27 cellular contexts compared by ENCODE assay signal in the genomic region with DNA sequence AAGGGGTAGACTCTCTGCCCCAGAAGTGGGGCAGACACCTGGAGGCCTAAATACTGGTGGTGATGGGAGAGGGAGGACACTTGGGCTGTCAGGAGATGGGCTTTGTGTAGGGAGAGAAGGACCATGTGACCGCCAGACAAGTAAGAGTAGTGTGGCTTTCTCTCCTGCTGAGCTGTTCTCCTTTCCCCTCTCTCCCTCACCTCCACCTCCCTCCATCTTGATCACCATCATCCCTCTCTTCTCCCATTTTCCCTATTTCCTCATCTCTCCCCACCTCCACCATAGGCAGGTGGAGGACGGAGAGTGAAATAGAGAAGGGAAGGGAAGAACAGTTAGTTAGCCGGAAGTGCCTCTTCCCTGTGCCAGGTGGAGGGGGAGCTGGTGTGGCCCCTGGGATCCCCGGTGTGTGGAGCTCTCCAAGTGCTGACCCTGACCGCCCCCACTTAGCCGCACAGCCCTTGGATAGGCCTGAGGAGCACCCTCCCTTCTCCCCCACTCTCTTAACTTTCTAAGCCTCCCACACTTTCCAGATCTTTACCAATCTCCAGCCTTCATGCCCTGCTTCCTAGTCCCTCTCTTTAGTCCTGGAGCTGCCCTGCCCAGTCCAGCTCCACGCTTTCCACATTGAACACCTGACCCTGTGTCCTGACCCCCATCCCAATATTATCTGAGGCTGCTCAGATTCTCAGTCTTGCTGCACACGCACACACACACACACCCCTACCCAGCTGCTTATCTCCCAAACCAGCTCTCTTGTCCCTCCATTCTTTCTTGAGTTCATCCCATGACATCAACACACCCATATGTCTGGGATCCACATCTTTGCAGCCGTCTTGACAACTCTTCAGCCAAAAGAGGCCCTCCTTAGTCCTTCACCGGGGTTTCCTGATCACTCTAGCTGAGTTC. TPM values are rescaled to one million over a fixed set of nuclear protein-coding genes. Genes with fewer than 3 reads are reported as not detected.
DNase-seq lines count a peak whose midpoint lies in the region; ATAC-seq and TF ChIP-seq lines count a peak whose summit lies in the region.
"Had no signal": no experiment of that assay in that cellular context is flagged by ENCODE, and none has a peak within 500 bp of the region (broad histone marks: within the 10 kb centered on the region; RNA-seq: fewer than 3 reads in every experiment).

No MANE protein-coding gene starts in this region.

- no peak for TF ChIP-seq POLR2A in IMR-90 (IDR thresholded peaks at IDR 0.05; ENCODE audit: low read depth, low read length)

- no peak overlapping the region for H4K8ac ChIP-seq in IMR-90 (ENCODE audit: low read depth in 2 of 2, low read length in 2 of 2)

- no peaks in the 10 kb centered on the region for H3K9me1 ChIP-seq in IMR-90 (ENCODE audit: insufficient read depth, low read length)

- no peaks in the 10 kb centered on the region; the same call in 1 of the 2 replicates for H4K20me1 ChIP-seq in IMR-90 (ENCODE audit: insufficient read depth, low read length)

- H3K4me1 Mint-ChIP-seq in brain, result peaks cover 96% of the 10 kb centered on the region
- H3K4me1 Mint-ChIP-seq in nephron, result peaks cover 23% of the 10 kb centered on the region
- H3K4me1 Mint-ChIP-seq in stimulated activated effector memory CD8-positive, alpha-beta T cell treated with anti-CD3 and anti-CD28 coated beads, Interleukin-12 subunit alpha, Interleukin-12 subunit beta, amount 100 ng/mL, for 72 hours, result peaks cover 21% of the 10 kb centered on the region

- dilution Hi-C loops in IMR-90 (cut with HindIII; ENCODE audit: low sequenced_read_pairs, unreplicated experiment), result no loop called here

- no peak overlapping the region for H3K18ac ChIP-seq in IMR-90 (ENCODE audit: low read depth, low read length)

- H3K27me3 Mint-ChIP-seq in brain, result peaks cover 7% of the 10 kb centered on the region
- H3K27me3 Mint-ChIP-seq in nephron (ENCODE audit: low read depth), result peaks cover 68% of the 10 kb centered on the region

- H3K27ac ChIP-seq in IMR-90 (ENCODE audit: insufficient read depth, low read length), result no peak overlapping the region
- H3K27ac ChIP-seq: left lung, RWPE1, sigmoid colon, thoracic aorta had no signal

- TF ChIP-seq RAD21 in IMR-90 (IDR thresholded peaks at IDR 0.05; ENCODE audit: low read length), result no peak

- no peak overlapping the region for H2AK9ac ChIP-seq in IMR-90 (replicated peaks; ENCODE audit: low read depth, low read length, poor library complexity)

- H3K9ac ChIP-seq in IMR-90 (ENCODE audit: low read depth, low read length), result no peak overlapping the region

- no peak overlapping the region for H3K56ac ChIP-seq in IMR-90 (ENCODE audit: extremely low read depth, insufficient read depth, low read length)

- in situ Hi-C loops in IMR-90 (cut with MboI; ENCODE audit: low sequenced_read_pairs), result no loop called here

- H3K9me3 Mint-ChIP-seq in brain (peaks cover 0 to 8% (median 2%) of the 10 kb centered on the region in 5 experiments), nephron (no peaks in the 10 kb centered on the region)
- H3K9me3 Mint-ChIP-seq in stimulated activated effector memory CD8-positive, alpha-beta T cell treated with anti-CD3 and anti-CD28 coated beads, Interleukin-12 subunit alpha, Interleukin-12 subunit beta, amount 100 ng/mL, for 72 hours, result no peaks in the 10 kb centered on the region
- H3K9me3 Mint-ChIP-seq: activated CD4-positive, alpha-beta T cell treated with anti-CD3 and anti-CD28 coated beads, Interleukin-2, amount 10 ng/mL, durations not matched to agents 24 days and 14 days; activated naive CD4-positive, alpha-beta T cell treated with anti-CD3 and anti-CD28 coated beads, Interleukin-2, amount 10 ng/mL, durations not matched to agents 7 days and 5 days; activated T-cell treated with anti-CD3 and anti-CD28 coated beads, Interleukin-2, amount 50 U/mL, for 72 hours had no signal

- peaks cover 10% of the 10 kb centered on the region for H3K36me3 Mint-ChIP-seq in brain
- no peaks in the 10 kb centered on the region for H3K36me3 Mint-ChIP-seq in nephron (ENCODE audit: low read depth)
- peaks cover 6% of the 10 kb centered on the region for H3K36me3 Mint-ChIP-seq in stimulated activated effector memory CD8-positive, alpha-beta T cell treated with anti-CD3 and anti-CD28 coated beads, Interleukin-12 subunit alpha, Interleukin-12 subunit beta, amount 100 ng/mL, for 72 hours
- H3K36me3 Mint-ChIP-seq: activated naive CD4-positive, alpha-beta T cell treated with anti-CD3 and anti-CD28 coated beads, Interleukin-2, amount 10 ng/mL, durations not matched to agents 7 days and 5 days; immature natural killer cell had no signal

- H3K4me3 Mint-ChIP-seq in brain (peak overlapping the region; percentile 83 to 92 (median 86)), nephron (peak overlapping the region in 2 of 3 experiments; percentile 6 to 19)
- H3K4me3 Mint-ChIP-seq in stimulated activated effector memory CD8-positive, alpha-beta T cell treated with anti-CD3 and anti-CD28 coated beads, Interleukin-12 subunit alpha, Interleukin-12 subunit beta, amount 100 ng/mL, for 72 hours, result no peak overlapping the region
- H3K4me3 Mint-ChIP-seq: activated CD4-positive, alpha-beta T cell treated with anti-CD3 and anti-CD28 coated beads, Interleukin-2, amount 10 ng/mL, durations not matched to agents 24 days and 14 days; activated naive CD4-positive, alpha-beta T cell treated with anti-CD3 and anti-CD28 coated beads, Interleukin-2, amount 10 ng/mL, durations not matched to agents 7 days and 5 days; activated T-cell treated with anti-CD3 and anti-CD28 coated beads, Interleukin-2, amount 50 U/mL, for 72 hours; immature natural killer cell; naive thymus-derived CD4-positive, alpha-beta T cell had no signal

- CTCF ChIA-PET in IMR-90 (lab: Yijun Ruan, JAX), result no interaction called here

- no peak overlapping the region for H3K23ac ChIP-seq in IMR-90 (ENCODE audit: low read depth, low read length)

- H3K79me1 ChIP-seq in IMR-90 (ENCODE audit: low read depth in 1 of 2, low read length in 2 of 2), result no peaks in the 10 kb centered on the region

- peak overlapping the region; percentile 82 to 99 (median 90) for H3K27ac Mint-ChIP-seq in brain
- H3K27ac Mint-ChIP-seq in nephron, result no peak overlapping the region
- no peak overlapping the region for H3K27ac Mint-ChIP-seq in stimulated activated effector memory CD8-positive, alpha-beta T cell treated with anti-CD3 and anti-CD28 coated beads, Interleukin-12 subunit alpha, Interleukin-12 subunit beta, amount 100 ng/mL, for 72 hours
- H3K27ac Mint-ChIP-seq: activated CD4-positive, alpha-beta T cell treated with anti-CD3 and anti-CD28 coated beads, Interleukin-2, amount 10 ng/mL, durations not matched to agents 24 days and 14 days; activated naive CD4-positive, alpha-beta T cell treated with anti-CD3 and anti-CD28 coated beads, Interleukin-2, amount 10 ng/mL, durations not matched to agents 7 days and 5 days; activated T-cell treated with anti-CD3 and anti-CD28 coated beads, Interleukin-2, amount 50 U/mL, for 72 hours; CD14-positive monocyte; immature natural killer cell; naive thymus-derived CD4-positive, alpha-beta T cell had no signal

- BruUV-seq in IMR-90 (replicated peaks; lab: Mats Ljungman, UMichigan), result no TSS peak

- H3K36me3 ChIP-seq in IMR-90 (ENCODE audit: control insufficient read depth, insufficient read depth, low read length), result no peaks in the 10 kb centered on the region
- H3K36me3 ChIP-seq: left lung, MG63, sigmoid colon, thoracic aorta had no signal

- DNase-seq in COLO668 (lab: John Stamatoyannopoulos, UW; ENCODE audit: unreplicated experiment) (peak; percentile 53), IMR-90 (no peak), GOT3 (lab: John Stamatoyannopoulos, UW) (no peak), NCI-H524 treated with DMSO at 0.1 percent for 48 hours (lab: John Stamatoyannopoulos, UW) (no peak)
- no peak for DNase-seq in stimulated activated effector memory CD8-positive, alpha-beta T cell treated with anti-CD3 and anti-CD28 coated beads, Interleukin-12 subunit alpha, Interleukin-12 subunit beta, amount 100 ng/mL, for 72 hours (ENCODE audit: low spot score in 2 of 2)
- DNase-seq: activated CD4-positive, alpha-beta T cell treated with anti-CD3 and anti-CD28 coated beads, Interleukin-2, amount 10 ng/mL, durations not matched to agents 24 days and 14 days; activated naive CD4-positive, alpha-beta T cell treated with anti-CD3 and anti-CD28 coated beads, Interleukin-2, amount 10 ng/mL, durations not matched to agents 7 days and 5 days; activated T-cell treated with anti-CD3 and anti-CD28 coated beads, Interleukin-2, amount 50 U/mL, for 72 hours; EL; foreskin fibroblast; immature natural killer cell; KBM-7; left lung; MG63; naive thymus-derived CD4-positive, alpha-beta T cell; NCI-H510A; sigmoid colon had no signal

- H2BK20ac ChIP-seq in IMR-90 (ENCODE audit: low read depth, low read length), result no peak overlapping the region

- POLR2A ChIA-PET in IMR-90 (lab: Charles Lee; ENCODE audit: unreplicated experiment), result no interaction called here

- intact Hi-C loops in IMR-90 (cut with micrococcal nuclease), result no loop called here

- no peak overlapping the region for H2AK5ac ChIP-seq in IMR-90 (ENCODE audit: low read depth, low read length)

- H3K9me3 ChIP-seq in IMR-90 (ENCODE audit: control insufficient read depth, insufficient read depth, low read length), result no peaks in the 10 kb centered on the region
- H3K9me3 ChIP-seq: left lung, MG63, sigmoid colon, thoracic aorta had no signal

- H3K4ac ChIP-seq in IMR-90 (ENCODE audit: low read depth, low read length), result no peak overlapping the region

- TF ChIP-seq CTCF in IMR-90 (conservative IDR thresholded peaks at IDR 0.05; ENCODE audit: low read depth, low read length), result no peak
- no peak for TF ChIP-seq CTCF in brain (conservative IDR thresholded peaks at IDR 0.05)
- TF ChIP-seq CTCF in nephron (IDR thresholded peaks at IDR 0.05; ENCODE audit: unreplicated experiment in 3 of 3), result no peak

- H3K27me3 ChIP-seq in IMR-90 (ENCODE audit: control insufficient read depth, insufficient read depth, low read length), result peaks cover 85% of the 10 kb centered on the region

- H4K5ac ChIP-seq in IMR-90 (ENCODE audit: low read depth, low read length), result no peak overlapping the region

- no peak overlapping the region for H4K91ac ChIP-seq in IMR-90 (ENCODE audit: insufficient read depth, low read depth, low read length)

- no peaks in the 10 kb centered on the region for H3K4me1 ChIP-seq in IMR-90 (ENCODE audit: control insufficient read depth, insufficient read depth, low read length)
- H3K4me1 ChIP-seq: left lung had no signal

- H2AFZ ChIP-seq in IMR-90 (replicated peaks; ENCODE audit: low read length, poor library complexity), result peak overlapping the region; percentile 43

- no peak overlapping the region for H2BK120ac ChIP-seq in IMR-90 (ENCODE audit: low read depth, low read length)

- H2BK15ac ChIP-seq in IMR-90 (ENCODE audit: low read depth, low read length), result no peak overlapping the region

- H2BK5ac ChIP-seq in IMR-90 (ENCODE audit: low read depth, low read length, poor library complexity, severe bottlenecking), result no peak overlapping the region

- ATAC-seq in IMR-90 (ENCODE audit: low read depth), result no peak
- no peak for ATAC-seq in stimulated activated effector memory CD8-positive, alpha-beta T cell treated with anti-CD3 and anti-CD28 coated beads, Interleukin-12 subunit alpha, Interleukin-12 subunit beta, amount 100 ng/mL, for 72 hours
- ATAC-seq: activated T-cell treated with anti-CD3 and anti-CD28 coated beads, Interleukin-2, amount 50 U/mL, for 72 hours; left lung; naive thymus-derived CD4-positive, alpha-beta T cell; stimulated activated naive CD8-positive, alpha-beta T cell treated with anti-CD3 and anti-CD28 coated beads, Interleukin-15, Interleukin-2, amounts not matched to agents 100 U/mL and 50 U/mL, for 24 hours had no signal

- no peak overlapping the region for H3K4me2 ChIP-seq in IMR-90 (ENCODE audit: low read depth, low read length)

- H3K4me3 ChIP-seq in IMR-90 (ENCODE audit: insufficient read depth, low read depth, low read length), result no peak overlapping the region
- H3K4me3 ChIP-seq: left lung, MG63, sigmoid colon, thoracic aorta had no signal

- 41% methylated on average over 4 of the region's 10 CpGs; no CpG with 5 or more reads in 1 of the 2 experiments for WGBS in IMR-90 (ENCODE audit: extremely low coverage in 2 of 2, insufficient read length in 1 of 2), 2 experiments

- no peak overlapping the region for H3K14ac ChIP-seq in IMR-90 (replicated peaks; ENCODE audit: low read depth, low read length)

RNA-seq across cellular contexts. Expression of gene CELF3, which starts 1.5 kb away (rescaled TPM):
- total RNA-seq in IMR-90 (2012; rRNA removed), result not detected in 2 replicates
- polyA plus RNA-seq in IMR-90 (2012; rRNA removed), result not detected in 2 replicates
- polyA plus RNA-seq in IMR-90 (2012; cell fraction: cytosol; rRNA removed), result not detected in 2 replicates
- not detected in 2 replicates for polyA plus RNA-seq in IMR-90 (2012; cell fraction: nucleus; rRNA removed; ENCODE audit: low replicate concordance)
- polyA plus RNA-seq in brain (ENCODE audit: insufficient read depth, low read depth, low replicate concordance), result 67.5 TPM
- total RNA-seq: activated CD4-positive, alpha-beta T cell treated with anti-CD3 and anti-CD28 coated beads, Interleukin-2, amount 10 ng/mL, durations not matched to agents 24 days and 14 days; activated T-cell treated with anti-CD3 and anti-CD28 coated beads, Interleukin-2, amount 50 U/mL, for 72 hours; astrocyte; left lung; mesenteric fat pad; naive thymus-derived CD4-positive, alpha-beta T cell; T-helper 2 cell treated with Interferon-gamma antibody and Interleukin-4, amounts not matched to agents 100 ng/mL and 5 ng/mL, for 36 hours; thoracic aorta had no signal
- polyA plus RNA-seq: CD14-positive monocyte; immature natural killer cell; naive thymus-derived CD4-positive, alpha-beta T cell had no signal

RNA-seq across cellular contexts. Expression of gene RIIAD1, which starts 6.2 kb away (rescaled TPM):
- not detected in 2 replicates for total RNA-seq in IMR-90 (2012; rRNA removed)
- polyA plus RNA-seq in IMR-90 (2012; rRNA removed) (not detected in 2 replicates), brain (ENCODE audit: insufficient read depth, low read depth, low replicate concordance) (7.2 TPM)
- polyA plus RNA-seq in IMR-90 (2012; cell fraction: cytosol; rRNA removed), result not detected in 2 replicates
- polyA plus RNA-seq in IMR-90 (2012; cell fraction: nucleus; rRNA removed; ENCODE audit: low replicate concordance), result not detected in 2 replicates
- total RNA-seq: activated CD4-positive, alpha-beta T cell treated with anti-CD3 and anti-CD28 coated beads, Interleukin-2, amount 10 ng/mL, durations not matched to agents 24 days and 14 days; activated T-cell treated with anti-CD3 and anti-CD28 coated beads, Interleukin-2, amount 50 U/mL, for 72 hours; astrocyte; mesenteric fat pad; naive thymus-derived CD4-positive, alpha-beta T cell; T-helper 2 cell treated with Interferon-gamma antibody and Interleukin-4, amounts not matched to agents 100 ng/mL and 5 ng/mL, for 36 hours; thoracic aorta had no signal
- polyA plus RNA-seq: CD14-positive monocyte; esophagus; immature natural killer cell; naive thymus-derived CD4-positive, alpha-beta T cell had no signal

RNA-seq across cellular contexts. Expression of gene MRPL9, which starts 48.2 kb away (rescaled TPM):
- total RNA-seq in IMR-90 (2012; rRNA removed), result 65.4 and 85.8 TPM in 2 replicates
- 77.3 and 87.5 TPM in 2 replicates for polyA plus RNA-seq in IMR-90 (2012; rRNA removed)
- 37.2 and 62.6 TPM in 2 replicates for polyA plus RNA-seq in IMR-90 (2012; cell fraction: cytosol; rRNA removed)
- polyA plus RNA-seq in IMR-90 (2012; cell fraction: nucleus; rRNA removed; ENCODE audit: low replicate concordance), result 37.5 and 93.0 TPM in 2 replicates
- 105 TPM for polyA plus RNA-seq in brain (ENCODE audit: insufficient read depth, low read depth, low replicate concordance)

Comparison
In these comparisons a context has a peak if more than half of its experiments do, and no peak if none do; other contexts are left out.
1. H3K27ac Mint-ChIP-seq: peak in brain (5 of 5); none in nephron (0 of 3) and stimulated activated effector memory CD8-positive, alpha-beta T cell treated with anti-CD3 and anti-CD28 coated beads, Interleukin-12 subunit alpha, Interleukin-12 subunit beta, amount 100 ng/mL, for 72 hours (single experiment).
2. RNA of gene CELF3, which starts 1.5 kb away (polyA plus RNA-seq): 67.5 TPM in brain (single experiment); not detected in IMR-90; every median in the first group is over 10 times any median in the second.